Comparison of ENCODE assay signal across 11 cellular contexts in genomic region chr2:99636432-99637034, GRCh38.
DNase-seq lines count a peak whose midpoint lies in the region; ATAC-seq, FAIRE-seq and TF ChIP-seq lines count a peak whose summit lies in the region.
"Had no signal": no experiment of that assay in that cellular context is flagged by ENCODE, and none has a peak within 500 bp of the region (broad histone marks: within the 10 kb centered on the region; RNA-seq: fewer than 3 reads in every experiment).

No MANE protein-coding gene starts in this region.

- intact Hi-C loops in left cardiac atrium (cut with DNase I): no loop called here
- intact Hi-C loops in pancreas (cut with DNase I): no loop called here

- in situ Hi-C loops in SK-MEL-5 (cut with HindIII; ENCODE audit: low pct_unique_long_range_greater_than_20kb, low sequenced_read_pairs): no loop called here

- TF ChIP-seq CTCF in pancreas (IDR thresholded peaks at IDR 0.05): no peak

- H3K27ac ChIP-seq in pancreas: no peak overlapping the region
- H3K27ac ChIP-seq: epithelial cell of prostate, PC-9, transverse colon had no signal

- no peak overlapping the region for H3K4me3 ChIP-seq in pancreas
- H3K4me3 ChIP-seq: PC-9, transverse colon had no signal

- no peaks in the 10 kb centered on the region for H3K36me3 ChIP-seq in pancreas
- H3K36me3 ChIP-seq: transverse colon had no signal

- DNase-seq in Ammon's horn (ENCODE audit: low spot score) (peak; percentile 74), SK-MEL-5 (ENCODE audit: low read depth, low spot score) (peak; percentile 21), left cardiac atrium (peak; percentile 89), pancreas (peak in 4 of 6 donors; percentile 29 to 71 (median 48)), NCI-H1436 treated with DMSO at 0.1 percent for 48 hours (lab: John Stamatoyannopoulos, UW) (no peak), GDM1 (lab: John Stamatoyannopoulos, UW) (no peak)
- DNase-seq: PC-9, transverse colon had no signal

- H3K4me1 ChIP-seq in pancreas: no peaks in the 10 kb centered on the region

- H3K9me3 ChIP-seq in pancreas: no peaks in the 10 kb centered on the region
- H3K9me3 ChIP-seq: transverse colon had no signal

- WGBS in pancreas, 2 donors: 37 to 42% methylated on average over 17 of the region's 17 CpGs

- H3K27me3 ChIP-seq in pancreas: no peaks in the 10 kb centered on the region
- H3K27me3 ChIP-seq: transverse colon had no signal

- peak; percentile 84 to 94 for ATAC-seq in left cardiac atrium
- ATAC-seq in pancreas: peak; percentile 50 to 82 (median 52)
- no peak for ATAC-seq in HG03442 (IDR thresholded peaks at IDR 0.05; ENCODE audit: unreplicated experiment)
- ATAC-seq in GM21447 (IDR thresholded peaks at IDR 0.05; ENCODE audit: unreplicated experiment): no peak

- no peak for FAIRE-seq in pancreas (lab: Jason Lieb, UNC)

Comparison
In these comparisons a context has a peak if more than half of its experiments do, and no peak if none do; other contexts are left out.
1. DNase-seq: peak in Ammon's horn (single experiment), SK-MEL-5 (single experiment), left cardiac atrium (single experiment) and pancreas (4 of 6); none in NCI-H1436 treated with DMSO at 0.1 percent for 48 hours (single experiment) and GDM1 (single experiment).
2. ATAC-seq: peak in left cardiac atrium (2 of 2) and pancreas (4 of 4); none in HG03442 (single experiment) and GM21447 (single experiment).